8 cellular contexts compared by ENCODE assay signal in genomic region chr2:216081487-216082387, GRCh38. TPM values are rescaled to one million over a fixed set of nuclear protein-coding genes. Genes with fewer than 3 reads are reported as not detected.
A peak's percentile ranks its signal among the peaks of the same experiment; 100 is the strongest.
DNase-seq lines count a peak whose midpoint lies in the region; ATAC-seq and TF ChIP-seq lines count a peak whose summit lies in the region.

TSS of gene PECR (minus strand) at chr2:216081809. CDS start at chr2:216081741, 68 bp downstream.
TSS of gene TMEM169 (plus strand) at chr2:216081919. CDS start at chr2:216095964, 14,045 bp downstream.

- TF ChIP-seq POLR2A in gastroesophageal sphincter (IDR thresholded peaks at IDR 0.05), result peak in 1 of 2 donors; percentile 19

- peak within 1 kb of the TSS; percentile 35 for H3K9ac ChIP-seq in Karpas-422 (ENCODE audit: low read length)

- peak within 1 kb of the TSS; percentile 28; the same call in 1 of the 2 replicates for H2AFZ ChIP-seq in Karpas-422 (ENCODE audit: low read length)

- WGBS in gastroesophageal sphincter (ENCODE audit: low coverage in 1 of 2), 2 donors, result 0% methylated on average over 10 to 19 of the region's 60 CpGs

- no peaks in the 10 kb centered on the region for H3K79me2 ChIP-seq in Karpas-422 (ENCODE audit: low read length)

- H3K27ac ChIP-seq in Karpas-422 (ENCODE audit: low read length), result no peak within 1 kb of the TSS
- H3K27ac ChIP-seq in gastroesophageal sphincter, result peak within 1 kb of the TSS in 3 of 4 donors; percentile 41 to 67 (median 64)
- peak within 1 kb of the TSS; percentile 81 for H3K27ac ChIP-seq in neutrophil
- H3K27ac ChIP-seq in substantia nigra (ENCODE audit: low read depth, low read length, poor library complexity, severe bottlenecking), result peak within 1 kb of the TSS; percentile 80

- H3K36me3 ChIP-seq in Karpas-422 (ENCODE audit: insufficient read depth, low read length) (no peaks in the 10 kb centered on the region), gastroesophageal sphincter (no peaks in the 10 kb centered on the region), neutrophil (no peaks in the 10 kb centered on the region)

- no peaks in the 10 kb centered on the region for H3K9me3 ChIP-seq in Karpas-422 (ENCODE audit: low read length)
- H3K9me3 ChIP-seq in gastroesophageal sphincter, result no peaks in the 10 kb centered on the region
- H3K9me3 ChIP-seq in neutrophil, result no peaks in the 10 kb centered on the region

- no peak for TF ChIP-seq EP300 in gastroesophageal sphincter (IDR thresholded peaks at IDR 0.05)

- no peak for TF ChIP-seq CTCF in gastroesophageal sphincter (IDR thresholded peaks at IDR 0.05)
- no peak for TF ChIP-seq CTCF in neutrophil (IDR thresholded peaks at IDR 0.05)

- no peaks in the 10 kb centered on the region for H3K9me2 ChIP-seq in Karpas-422 (replicated peaks; ENCODE audit: insufficient read depth, low read length)

- no peaks in the 10 kb centered on the region for H4K20me1 ChIP-seq in Karpas-422 (ENCODE audit: insufficient read depth, low read depth, low read length)

- H3K4me3 ChIP-seq in Karpas-422 (ENCODE audit: low read length) (peak within 1 kb of the TSS; percentile 51; the same call in 1 of the 2 replicates), gastroesophageal sphincter (peak within 1 kb of the TSS; percentile 60 to 73), neutrophil (ENCODE audit: low read depth in 1 of 2, low read length in 1 of 2) (peak within 1 kb of the TSS; percentile 83 to 91)

- ATAC-seq in GM21825 (IDR thresholded peaks at IDR 0.05; ENCODE audit: unreplicated experiment) (peak; percentile 92), gastroesophageal sphincter (peak; percentile 97)

- peak; percentile 74 for DNase-seq in EH (ENCODE audit: low read depth)
- no peak for DNase-seq in Karpas-422
- DNase-seq in SHP77 (lab: John Stamatoyannopoulos, UW), result peak; percentile 65 to 77
- DNase-seq in activated naive CD4-positive, alpha-beta T cell (lab: John Stamatoyannopoulos, UW), result peak; percentile 27 to 67 (median 39)
- peak; percentile 6 to 95 (median 77) for DNase-seq in substantia nigra (lab: John Stamatoyannopoulos, UW)

- H3K4me1 ChIP-seq in Karpas-422 (ENCODE audit: low read length), result no peaks in the 10 kb centered on the region
- peaks cover 0 to 26% (median 0%) of the 10 kb centered on the region in 3 donors for H3K4me1 ChIP-seq in gastroesophageal sphincter
- peaks cover 48 to 56% of the 10 kb centered on the region in 2 experiments for H3K4me1 ChIP-seq in neutrophil (ENCODE audit: control insufficient read depth in 1 of 2, insufficient read depth in 1 of 2, low read depth in 1 of 2, low read length in 1 of 2)

- H3K27me3 ChIP-seq in Karpas-422 (ENCODE audit: low read length) (no peaks in the 10 kb centered on the region), gastroesophageal sphincter (no peaks in the 10 kb centered on the region), neutrophil (no peaks in the 10 kb centered on the region)

- peak within 1 kb of the TSS; percentile 45 for H3K4me2 ChIP-seq in Karpas-422 (ENCODE audit: low read depth, low read length, poor library complexity, severe bottlenecking)

RNA-seq across cellular contexts. Expression of gene PECR, which starts in this region (rescaled TPM):
- total RNA-seq in Karpas-422 (2014; rRNA removed; shearing (Covaris generic); ENCODE audit: low replicate concordance), result 0.30 and 0.72 TPM in 2 replicates
- 10 to 100 TPM in 1 of 4 donors, 1 to 10 TPM in 3; 4.9 to 15.3 (median 7.7) TPM for total RNA-seq in gastroesophageal sphincter

RNA-seq across cellular contexts. Expression of gene TMEM169, which starts in this region (rescaled TPM):
- total RNA-seq in Karpas-422 (2014; rRNA removed; shearing (Covaris generic); ENCODE audit: low replicate concordance), result not detected in 2 replicates
- total RNA-seq in gastroesophageal sphincter, result 1 to 10 TPM in 1 of 4 donors, under 1 TPM in 2, not detected in 1; 0.67 to 3.1 (median 0.78) TPM
